ENCODE assay signal across 12 cellular contexts in genomic region chr2:85356186-85356585, GRCh38.
"Had no signal": no experiment of that assay in that cellular context is flagged by ENCODE, and none has a peak within 500 bp of the region (broad histone marks: within the 10 kb centered on the region; RNA-seq: fewer than 3 reads in every experiment).

No MANE protein-coding gene starts in this region.

- H3K27me3 ChIP-seq: dorsolateral prefrontal cortex, esophagus muscularis mucosa, sigmoid colon had no signal

- H3K9me3 ChIP-seq: esophagus muscularis mucosa, sigmoid colon had no signal

- H3K27me3 Mint-ChIP-seq: activated naive CD4-positive, alpha-beta T cell treated with anti-CD3 and anti-CD28 coated beads, Interleukin-2, amount 50 U/mL, for 24 hours had no signal

- FAIRE-seq: endometrium, islet of Langerhans had no signal

- H3K27ac ChIP-seq: sigmoid colon had no signal

- H3K27ac Mint-ChIP-seq: activated naive CD4-positive, alpha-beta T cell treated with anti-CD3 and anti-CD28 coated beads, Interleukin-2, amount 50 U/mL, for 24 hours had no signal

- DNase-seq: activated CD4-positive, CD25-positive, alpha-beta regulatory T cell treated with anti-CD3 and anti-CD28 coated beads, Interleukin-2, amount 50 U/mL, for 72 hours; amniotic stem cell; dorsolateral prefrontal cortex; occipital lobe; sigmoid colon; stimulated activated CD4-positive, alpha-beta T cell treated with anti-CD3 and anti-CD28 coated beads, Interleukin-12 subunit alpha, Interleukin-12 subunit beta, amount 100 ng/mL, for 4 hours; stimulated activated naive CD4-positive, alpha-beta T cell treated with Interleukin-2 at 50 U/mL for 16 hours; T-helper 9 cell had no signal

- H3K9me3 Mint-ChIP-seq: activated naive CD4-positive, alpha-beta T cell treated with anti-CD3 and anti-CD28 coated beads, Interleukin-2, amount 50 U/mL, for 24 hours had no signal
